23 cellular contexts compared by ENCODE assay signal in the genomic region with DNA sequence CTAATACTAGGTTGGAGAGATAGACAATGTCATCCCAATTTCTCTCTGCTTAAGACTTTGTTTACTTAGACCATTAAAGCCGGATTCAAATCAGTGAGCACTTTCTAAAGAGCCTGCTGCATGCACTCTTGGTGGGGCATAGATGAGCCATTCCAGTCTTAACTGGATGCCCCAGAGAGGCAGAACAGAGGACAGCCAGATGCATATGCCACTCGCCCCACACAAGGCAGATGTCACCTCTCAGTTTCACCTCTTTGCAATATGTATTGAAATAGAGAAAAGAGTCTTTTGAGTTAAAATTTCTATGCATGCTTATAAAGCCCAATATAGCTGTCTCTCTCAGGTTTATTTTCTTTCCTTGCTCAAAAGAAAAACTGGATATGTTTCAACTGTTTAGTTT.
DNase-seq lines count a peak whose midpoint lies in the region; ATAC-seq and TF ChIP-seq lines count a peak whose summit lies in the region.
"Had no signal": no experiment of that assay in that cellular context is flagged by ENCODE, and none has a peak within 500 bp of the region (broad histone marks: within the 10 kb centered on the region; RNA-seq: fewer than 3 reads in every experiment).

No MANE protein-coding gene starts in this region.

- H2AK5ac ChIP-seq in IMR-90 (ENCODE audit: low read depth, low read length), result 0 out of 2 replicates have a peak overlapping the region, but pooled peaks have one; percentile 49

- H3K9ac ChIP-seq in IMR-90 (ENCODE audit: low read depth, low read length), result no peak overlapping the region
- no peak overlapping the region for H3K9ac ChIP-seq in adipocyte (ENCODE audit: low read length)
- H3K9ac ChIP-seq: BLaER1 had no signal

- dilution Hi-C loops in IMR-90 (cut with HindIII; ENCODE audit: low sequenced_read_pairs, unreplicated experiment), result no loop called here

- H3K9me3 Mint-ChIP-seq in osteocyte (ENCODE audit: unreplicated experiment) (no peaks in the 10 kb centered on the region), progenitor cell of endocrine pancreas (ENCODE audit: low read depth) (peaks cover 3% of the 10 kb centered on the region)

- peak; percentile 9 for DNase-seq in GM12865 (ENCODE audit: low read depth)
- DNase-seq in IMR-90, result no peak
- peak; percentile 24 for DNase-seq in adipocyte (ENCODE audit: low read depth)
- no peak for DNase-seq in osteocyte (ENCODE audit: extremely low spot score, unreplicated experiment)
- no peak for DNase-seq in progenitor cell of endocrine pancreas (ENCODE audit: low spot score, unreplicated experiment)
- no peak for DNase-seq in mucosa of gallbladder (ENCODE audit: low spot score)
- DNase-seq: 8988T; ACHN; BE2C; C1 segment of cervical spinal cord; CD4-positive, alpha-beta memory T cell; CD4-positive, CD25-positive, alpha-beta regulatory T cell; CD8-positive, alpha-beta memory T cell; COR-L47; DMS 273 treated with DMSO at 0.1 percent for 48 hours; DMS153; DMS53; DMS79; EL; GDM1 had no signal

- no CpG with 5 or more reads among the region's 2 CpGs for WGBS in IMR-90 (ENCODE audit: extremely low coverage in 2 of 2, insufficient read length in 1 of 2), 2 experiments

- H3K4me1 ChIP-seq in IMR-90 (ENCODE audit: control insufficient read depth, insufficient read depth, low read length) (peaks cover 9% of the 10 kb centered on the region), adipocyte (ENCODE audit: control insufficient read depth, insufficient read depth, low read length) (peaks cover 61% of the 10 kb centered on the region)

- H4K91ac ChIP-seq in IMR-90 (ENCODE audit: insufficient read depth, low read depth, low read length), result no peak overlapping the region

- peaks cover 2% of the 10 kb centered on the region; the same call in 1 of the 2 replicates for H3K9me3 ChIP-seq in IMR-90 (ENCODE audit: control insufficient read depth, insufficient read depth, low read length)
- H3K9me3 ChIP-seq in adipocyte (ENCODE audit: control insufficient read depth, low read length), result peaks cover 3% of the 10 kb centered on the region
- H3K9me3 ChIP-seq: BE2C had no signal

- no peak overlapping the region for H3K27ac ChIP-seq in IMR-90 (ENCODE audit: insufficient read depth, low read length)
- H3K27ac ChIP-seq: BLaER1 had no signal

- TF ChIP-seq RAD21 in IMR-90 (IDR thresholded peaks at IDR 0.05; ENCODE audit: low read length), result no peak

- H4K20me1 ChIP-seq in IMR-90 (ENCODE audit: insufficient read depth, low read length), result 0 out of 2 replicates have a peak, but pooled peaks cover 3% of the 10 kb centered on the region
- H4K20me1 ChIP-seq: BLaER1 had no signal

- in situ Hi-C loops in IMR-90 (cut with MboI; ENCODE audit: low sequenced_read_pairs), result no loop called here

- no peak overlapping the region for H2BK5ac ChIP-seq in IMR-90 (ENCODE audit: low read depth, low read length, poor library complexity, severe bottlenecking)

- no peak overlapping the region; the same call in 1 of the 2 replicates for H3K23ac ChIP-seq in IMR-90 (ENCODE audit: low read depth, low read length)

- H3K56ac ChIP-seq in IMR-90 (ENCODE audit: extremely low read depth, insufficient read depth, low read length), result no peak overlapping the region

- H3K27me3 ChIP-seq in IMR-90 (ENCODE audit: control insufficient read depth, insufficient read depth, low read length) (no peaks in the 10 kb centered on the region), adipocyte (replicated peaks; ENCODE audit: control insufficient read depth, insufficient read depth, low read length) (no peaks in the 10 kb centered on the region)
- H3K27me3 ChIP-seq: BE2C, BLaER1 had no signal

- H3K27ac Mint-ChIP-seq in osteocyte (ENCODE audit: unreplicated experiment) (peak overlapping the region; percentile 38), progenitor cell of endocrine pancreas (no peak overlapping the region)

- no peak overlapping the region for H3K4ac ChIP-seq in IMR-90 (ENCODE audit: low read depth, low read length)

- H2BK120ac ChIP-seq in IMR-90 (ENCODE audit: low read depth, low read length), result no peak overlapping the region

- H2BK20ac ChIP-seq in IMR-90 (ENCODE audit: low read depth, low read length), result no peak overlapping the region

- H2AK9ac ChIP-seq in IMR-90 (replicated peaks; ENCODE audit: low read depth, low read length, poor library complexity), result no peak overlapping the region

- H3K4me1 Mint-ChIP-seq in osteocyte (ENCODE audit: unreplicated experiment) (peaks cover 43% of the 10 kb centered on the region), progenitor cell of endocrine pancreas (ENCODE audit: low read depth) (no peaks in the 10 kb centered on the region)
- H3K4me1 Mint-ChIP-seq: CD8-positive, alpha-beta memory T cell had no signal

- BruUV-seq in IMR-90 (replicated peaks; lab: Mats Ljungman, UMichigan), result no TSS peak

- H3K79me1 ChIP-seq in IMR-90 (ENCODE audit: low read depth in 1 of 2, low read length in 2 of 2), result peaks cover 0 to 15% of the 10 kb centered on the region in 2 experiments; a peak in 1 of 4 replicates

- intact Hi-C loops in IMR-90 (cut with micrococcal nuclease), result no loop called here

- POLR2A ChIA-PET in IMR-90 (lab: Charles Lee; ENCODE audit: unreplicated experiment), result no interaction called here

- peaks cover 15% of the 10 kb centered on the region for H3K36me3 Mint-ChIP-seq in osteocyte (ENCODE audit: unreplicated experiment)
- H3K36me3 Mint-ChIP-seq in progenitor cell of endocrine pancreas (ENCODE audit: insufficient read depth), result peaks cover 15% of the 10 kb centered on the region

- no peak overlapping the region for H2BK15ac ChIP-seq in IMR-90 (ENCODE audit: low read depth, low read length)

- H3K4me3 Mint-ChIP-seq in osteocyte (ENCODE audit: unreplicated experiment) (no peak overlapping the region), progenitor cell of endocrine pancreas (ENCODE audit: low read depth) (no peak overlapping the region)
- H3K4me3 Mint-ChIP-seq: CD14-positive monocyte; CD4-positive, alpha-beta memory T cell; CD4-positive, CD25-positive, alpha-beta regulatory T cell; CD8-positive, alpha-beta memory T cell had no signal

- H3K36me3 ChIP-seq in IMR-90 (ENCODE audit: control insufficient read depth, insufficient read depth, low read length) (peaks cover 13% of the 10 kb centered on the region), adipocyte (ENCODE audit: control insufficient read depth, insufficient read depth, low read length, severe bottlenecking) (peaks cover 15% of the 10 kb centered on the region)
- H3K36me3 ChIP-seq: BE2C had no signal

- H2AFZ ChIP-seq in IMR-90 (replicated peaks; ENCODE audit: low read length, poor library complexity), result no peak overlapping the region

- ATAC-seq in IMR-90 (ENCODE audit: low read depth), result no peak
- no peak for ATAC-seq in GM21723 (IDR thresholded peaks at IDR 0.05; ENCODE audit: unreplicated experiment)

- no peak overlapping the region for H3K4me3 ChIP-seq in GM12865 (ENCODE audit: low read depth, low read length)
- no peak overlapping the region for H3K4me3 ChIP-seq in IMR-90 (ENCODE audit: insufficient read depth, low read depth, low read length)
- H3K4me3 ChIP-seq in adipocyte (ENCODE audit: low read length), result no peak overlapping the region
- H3K4me3 ChIP-seq: BLaER1 had no signal

- H3K27me3 Mint-ChIP-seq in osteocyte (ENCODE audit: unreplicated experiment) (no peaks in the 10 kb centered on the region), progenitor cell of endocrine pancreas (no peaks in the 10 kb centered on the region)
- H3K27me3 Mint-ChIP-seq: CD4-positive, alpha-beta memory T cell; CD4-positive, CD25-positive, alpha-beta regulatory T cell; CD8-positive, alpha-beta memory T cell had no signal

- H3K18ac ChIP-seq in IMR-90 (ENCODE audit: low read depth, low read length), result no peak overlapping the region

- H3K4me2 ChIP-seq in IMR-90 (ENCODE audit: low read depth, low read length), result no peak overlapping the region

- TF ChIP-seq POLR2A in IMR-90 (IDR thresholded peaks at IDR 0.05; ENCODE audit: low read depth, low read length), result no peak

- TF ChIP-seq CTCF in GM12865 (IDR thresholded peaks at IDR 0.05; ENCODE audit: insufficient read depth, low read depth, low read length, missing control alignments) (no peak), IMR-90 (conservative IDR thresholded peaks at IDR 0.05; ENCODE audit: low read depth, low read length) (no peak), osteocyte (IDR thresholded peaks at IDR 0.05) (no peak), progenitor cell of endocrine pancreas (IDR thresholded peaks at IDR 0.05; ENCODE audit: unreplicated experiment) (no peak)

- H4K8ac ChIP-seq in IMR-90 (ENCODE audit: low read depth in 2 of 2, low read length in 2 of 2), result no peak overlapping the region

- CTCF ChIA-PET in IMR-90 (lab: Yijun Ruan, JAX), result no interaction called here

- H3K9me1 ChIP-seq in IMR-90 (ENCODE audit: insufficient read depth, low read length), result peaks cover 16% of the 10 kb centered on the region

- no peak overlapping the region for H4K5ac ChIP-seq in IMR-90 (ENCODE audit: low read depth, low read length)

- H3K14ac ChIP-seq in IMR-90 (replicated peaks; ENCODE audit: low read depth, low read length), result no peak overlapping the region

TF ChIP-seq in IMR-90, 13 proteins besides CTCF, POLR2A, EP300 and RAD21:
- no peak for TF ChIP-seq BHLHE40 (IDR thresholded peaks at IDR 0.05; ENCODE audit: low read depth, low read length)
- no peak for TF ChIP-seq MAZ (IDR thresholded peaks at IDR 0.05; ENCODE audit: borderline replicate concordance, low read depth, low read length)
- TF ChIP-seq CEBPB (IDR thresholded peaks at IDR 0.05; ENCODE audit: low read depth, low read length), result no peak
- TF ChIP-seq MXI1 (IDR thresholded peaks at IDR 0.05; ENCODE audit: borderline replicate concordance, low read depth, low read length), result no peak
- TF ChIP-seq SMC3 (IDR thresholded peaks at IDR 0.05; ENCODE audit: low read depth, low read length), result no peak
- TF ChIP-seq MAFK (IDR thresholded peaks at IDR 0.05; ENCODE audit: low read depth, low read length), result no peak
- TF ChIP-seq NFE2L2 (IDR thresholded peaks at IDR 0.05; ENCODE audit: low read depth, low read length), result no peak
- TF ChIP-seq, protein P1, sequence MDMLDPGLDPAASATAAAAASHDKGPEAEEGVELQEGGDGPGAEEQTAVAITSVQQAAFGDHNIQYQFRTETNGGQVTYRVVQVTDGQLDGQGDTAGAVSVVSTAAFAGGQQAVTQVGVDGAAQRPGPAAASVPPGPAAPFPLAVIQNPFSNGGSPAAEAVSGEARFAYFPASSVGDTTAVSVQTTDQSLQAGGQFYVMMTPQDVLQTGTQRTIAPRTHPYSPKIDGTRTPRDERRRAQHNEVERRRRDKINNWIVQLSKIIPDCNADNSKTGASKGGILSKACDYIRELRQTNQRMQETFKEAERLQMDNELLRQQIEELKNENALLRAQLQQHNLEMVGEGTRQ (IDR thresholded peaks at IDR 0.05; ENCODE audit: low read depth, low read length), result no peak

Comparison
In these comparisons a context has a peak if more than half of its experiments do, and no peak if none do; other contexts are left out.
1. DNase-seq: peak in GM12865 (single experiment) and adipocyte (single experiment); none in IMR-90 (single experiment), osteocyte (single experiment), progenitor cell of endocrine pancreas (single experiment) and mucosa of gallbladder (single experiment).